12 cellular contexts compared by ENCODE assay signal in the genomic region with DNA sequence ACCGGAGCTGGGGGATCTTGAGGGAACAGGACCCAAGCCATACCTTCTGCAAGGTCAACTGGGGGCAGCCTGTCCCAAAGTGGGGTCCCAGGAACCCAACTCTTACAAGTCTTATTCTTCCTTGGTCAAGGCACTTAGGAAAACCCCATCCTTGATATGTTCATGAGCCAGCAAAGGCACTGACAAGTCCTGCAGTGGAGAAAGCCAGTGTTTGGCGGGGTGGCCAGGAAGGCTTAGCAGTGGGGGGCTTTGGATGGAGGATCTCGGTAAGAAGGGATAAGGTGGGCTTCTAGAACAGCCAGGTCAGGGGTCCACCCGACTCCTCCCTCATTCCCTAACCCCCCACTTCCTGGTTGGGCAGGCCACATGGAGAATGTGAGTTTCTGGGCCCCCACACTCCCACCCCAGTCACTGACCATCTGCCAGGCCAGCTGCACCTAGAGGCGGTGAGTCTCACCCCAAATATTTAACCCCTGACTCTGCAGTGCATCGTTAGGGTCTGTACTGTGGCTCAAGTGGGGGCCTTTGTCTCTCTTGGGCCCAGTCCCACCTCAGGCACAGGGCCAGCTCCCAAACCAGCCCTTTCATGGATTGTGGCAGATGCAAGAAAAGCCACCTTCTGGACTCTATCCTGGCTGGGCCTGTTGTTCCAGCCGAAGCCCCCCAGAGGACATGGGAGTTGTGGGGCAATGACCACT. TPM values are rescaled to one million over a fixed set of nuclear protein-coding genes. Genes with fewer than 3 reads are reported as not detected.
"Had no signal": no experiment of that assay in that cellular context is flagged by ENCODE, and none has a peak within 500 bp of the region (broad histone marks: within the 10 kb centered on the region; RNA-seq: fewer than 3 reads in every experiment).

No MANE protein-coding gene starts in this region.

- H3K9me3 ChIP-seq: heart left ventricle, pancreas, thoracic aorta had no signal

- H3K36me3 ChIP-seq: heart left ventricle, pancreas, thoracic aorta had no signal

- H3K4me1 ChIP-seq: heart left ventricle, pancreas had no signal

- H3K4me3 ChIP-seq: dorsolateral prefrontal cortex, heart left ventricle, pancreas, thoracic aorta had no signal

- ATAC-seq: activated T-cell treated with anti-CD3 and anti-CD28 coated beads, Interleukin-2, amount 50 U/mL, for 4 hours; heart left ventricle; left lobe of liver; pancreas; stimulated activated naive CD8-positive, alpha-beta T cell treated with anti-CD3 and anti-CD28 coated beads, Interleukin-15, amount 100 ng/mL, for 72 hours had no signal

- DNase-seq: activated gamma-delta T cell; activated T-cell treated with anti-CD3 and anti-CD28 coated beads, Interleukin-2, amount 50 U/mL, for 4 hours; dorsolateral prefrontal cortex; heart left ventricle; islet precursor cell; nephron progenitor cell; pancreas; stimulated activated CD4-positive, alpha-beta T cell treated with anti-CD3 and anti-CD28 coated beads, Interleukin-15, amount 100 ng/mL, for 24 hours; stimulated activated CD4-positive, alpha-beta T cell treated with anti-CD3 and anti-CD28 coated beads, Interleukin-4, amount 100 ng/mL, for 24 hours; stimulated activated naive CD8-positive, alpha-beta T cell treated with anti-CD3 and anti-CD28 coated beads, Interleukin-15, amount 100 ng/mL, for 72 hours had no signal

- H3K27me3 ChIP-seq: dorsolateral prefrontal cortex, heart left ventricle, pancreas had no signal

- H3K27ac ChIP-seq: dorsolateral prefrontal cortex, heart left ventricle, pancreas, thoracic aorta had no signal

RNA-seq across cellular contexts. Expression of gene SEC14L5, which starts 43.5 kb away (rescaled TPM):
- total RNA-seq: activated T-cell treated with anti-CD3 and anti-CD28 coated beads, Interleukin-2, amount 50 U/mL, for 4 hours had no signal
